1 cellular context compared by ENCODE assay signal in the genomic region with DNA sequence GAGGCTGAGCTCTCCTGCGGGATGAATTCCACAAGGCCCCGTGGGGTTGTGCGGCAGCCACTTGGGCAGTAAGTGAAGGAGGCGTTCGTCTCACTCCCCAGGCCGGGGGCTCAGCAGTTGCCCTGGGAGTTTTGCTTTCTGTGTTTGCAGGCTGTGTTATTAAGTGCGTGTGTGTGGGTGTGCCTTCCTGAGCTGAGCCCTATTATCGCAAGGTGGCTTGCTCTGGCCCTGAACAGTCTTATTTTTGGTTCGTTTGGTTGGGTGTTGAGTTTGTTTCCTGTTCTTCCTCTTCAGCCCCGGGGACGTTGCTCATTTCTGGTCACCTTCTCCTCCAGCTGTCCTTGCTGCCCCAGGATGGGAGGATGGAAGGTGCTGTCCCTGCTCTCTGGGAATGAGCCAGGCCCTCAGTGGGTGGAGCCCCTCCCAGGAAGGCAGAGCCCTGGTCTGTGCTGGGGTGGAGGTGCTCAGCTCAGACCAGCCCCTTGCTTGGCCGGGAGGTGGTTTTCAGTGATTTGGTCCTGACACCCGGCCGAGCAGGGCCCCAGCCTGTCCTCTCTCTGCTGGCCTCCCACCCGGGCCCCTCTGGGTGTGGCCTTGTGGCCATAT.
TF ChIP-seq lines count a peak whose summit lies in the region.

No MANE protein-coding gene starts in this region.

TF ChIP-seq in GM12878, 131 proteins besides CTCF, POLR2A, EP300 and RAD21:
- no peak for TF ChIP-seq E2F8 (IDR thresholded peaks at IDR 0.05; ENCODE audit: low read depth, partially characterized antibody)
- TF ChIP-seq CHD2 (IDR thresholded peaks at IDR 0.05; ENCODE audit: borderline replicate concordance, low read depth, low read length), result peak; percentile 28; the same call in 1 of the 2 replicates
